16 cellular contexts compared by ENCODE assay signal in the genomic region with DNA sequence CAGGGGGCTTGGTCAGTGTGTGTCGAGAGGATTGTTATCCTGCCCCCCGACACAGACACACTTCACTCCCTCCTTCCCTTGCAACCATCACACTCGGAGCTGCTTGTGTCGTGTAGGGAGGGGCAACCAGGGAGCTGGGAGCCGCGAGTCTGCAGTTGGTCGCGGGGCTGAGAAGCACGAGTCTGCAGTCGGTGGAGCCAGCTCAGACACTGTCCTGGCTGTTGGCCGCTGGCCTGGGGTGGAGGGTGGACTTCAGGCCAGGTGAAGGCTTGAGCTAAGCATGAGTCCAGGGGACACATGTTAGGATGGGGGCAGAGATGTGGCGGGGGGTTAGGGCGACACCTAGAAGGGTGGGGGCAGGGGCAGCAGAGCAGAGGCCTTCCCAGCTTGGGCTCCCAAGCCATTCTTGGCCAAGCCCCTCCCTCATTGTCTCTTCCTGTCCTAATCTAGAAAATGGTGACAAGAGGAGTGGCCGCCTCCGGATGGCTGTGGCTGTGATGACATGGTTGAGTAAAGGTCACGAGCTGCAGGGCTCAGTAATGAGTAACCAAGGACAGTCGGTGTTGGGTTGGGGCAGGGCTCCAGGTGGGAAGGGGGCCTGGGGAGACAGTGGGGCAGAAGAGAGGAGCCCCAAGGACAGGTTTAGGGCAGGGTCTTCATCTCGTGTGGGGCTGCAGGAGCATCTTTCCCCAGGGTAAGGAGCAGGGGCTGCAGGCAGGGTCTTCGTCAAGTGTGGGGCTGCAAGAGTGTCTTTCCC. TPM values are rescaled to one million over a fixed set of nuclear protein-coding genes. Genes with fewer than 3 reads are reported as not detected.
DNase-seq lines count a peak whose midpoint lies in the region; ATAC-seq, FAIRE-seq and TF ChIP-seq lines count a peak whose summit lies in the region.
"Had no signal": no experiment of that assay in that cellular context is flagged by ENCODE, and none has a peak within 500 bp of the region (broad histone marks: within the 10 kb centered on the region; RNA-seq: fewer than 3 reads in every experiment).

No MANE protein-coding gene starts in this region.

- POLR2A ChIA-PET in HepG2 (lab: Yijun Ruan, JAX): interaction anchor here (1.1 to 1.2 kb wide), 3 partner anchors 8 to 55 kb away, joined by 4 to 5 read pairs (median 4); a partner anchor contains a TSS

- no peaks in the 10 kb centered on the region for H3K9me3 Mint-ChIP-seq in activated T-helper 1 cell treated with anti-CD3 and anti-CD28 coated beads, Interleukin-12 subunit alpha, Interleukin-12 subunit beta, Interleukin-2, Interleukin-4 antibody, amounts not matched to agents 30 ng/mL and 10 ng/mL and 1 ng/mL, durations not matched to agents 14 hours and 24 hours and 36 hours
- no peaks in the 10 kb centered on the region for H3K9me3 Mint-ChIP-seq in type B pancreatic cell

- H3K4me1 Mint-ChIP-seq in activated T-helper 1 cell treated with anti-CD3 and anti-CD28 coated beads, Interleukin-12 subunit alpha, Interleukin-12 subunit beta, Interleukin-2, Interleukin-4 antibody, amounts not matched to agents 30 ng/mL and 10 ng/mL and 1 ng/mL, durations not matched to agents 14 hours and 24 hours and 36 hours (ENCODE audit: low read depth): peaks cover 49% of the 10 kb centered on the region
- H3K4me1 Mint-ChIP-seq in type B pancreatic cell (ENCODE audit: unreplicated experiment): peaks cover 4% of the 10 kb centered on the region

- H3K9me3 ChIP-seq in HepG2 (ENCODE audit: low read length): no peaks in the 10 kb centered on the region
- H3K9me3 ChIP-seq in kidney (ENCODE audit: control insufficient read depth in 1 of 2, low read length in 2 of 2): no peaks in the 10 kb centered on the region

- no TSS peak for BruUV-seq in HepG2 (replicated peaks; lab: Mats Ljungman, UMichigan)

- H2AFZ ChIP-seq in HepG2 (ENCODE audit: low read length): no peak overlapping the region

- peak overlapping the region; percentile 20 for H3K4me3 Mint-ChIP-seq in activated T-helper 1 cell treated with anti-CD3 and anti-CD28 coated beads, Interleukin-12 subunit alpha, Interleukin-12 subunit beta, Interleukin-2, Interleukin-4 antibody, amounts not matched to agents 30 ng/mL and 10 ng/mL and 1 ng/mL, durations not matched to agents 14 hours and 24 hours and 36 hours
- H3K4me3 Mint-ChIP-seq in type B pancreatic cell: peak overlapping the region; percentile 44

- in situ Hi-C loops in HepG2 (cut with HindIII; ENCODE audit: extremely low pct_ligation_motif_present, low pct_unique_long_range_greater_than_20kb): no loop called here

- FAIRE-seq in HepG2 (lab: Jason Lieb, UNC): peak; percentile 75
- no peak for FAIRE-seq in kidney (lab: Jason Lieb, UNC)
- FAIRE-seq: astrocyte, keratinocyte had no signal

- ATAC-seq in HepG2 (peak; percentile 94), HG03460 (IDR thresholded peaks at IDR 0.05; ENCODE audit: unreplicated experiment) (no peak)
- ATAC-seq: foreskin keratinocyte had no signal

- TF ChIP-seq POLR2A in HepG2 (IDR thresholded peaks at IDR 0.05; ENCODE audit: insufficient read depth in 1 of 2, low read depth in 2 of 2, low read length in 2 of 2): 0 out of 4 replicates have a peak, but pooled peaks of 1 of the 2 experiments have one; percentile 18

- DNase-seq in stimulated activated CD4-positive, alpha-beta T cell treated with anti-CD3 and anti-CD28 coated beads, Interleukin-1b, Interleukin-23, amount 100 ng/mL, for 48 hours: peak; percentile 29
- no peak for DNase-seq in stimulated activated CD4-positive, alpha-beta T cell treated with anti-CD3 and anti-CD28 coated beads, Interleukin-2, amount 100 ng/mL, for 48 hours
- no peak for DNase-seq in activated T-helper 1 cell treated with anti-CD3 and anti-CD28 coated beads, Interleukin-12 subunit alpha, Interleukin-12 subunit beta, Interleukin-2, Interleukin-4 antibody, amounts not matched to agents 30 ng/mL and 10 ng/mL and 1 ng/mL, durations not matched to agents 14 hours and 24 hours and 36 hours (ENCODE audit: low spot score)
- DNase-seq in HepG2 (ENCODE audit: low spot score): peak; percentile 83
- DNase-seq in type B pancreatic cell (ENCODE audit: extremely low spot score, unreplicated experiment): no peak
- DNase-seq in kidney: no peak
- DNase-seq in A172 (ENCODE audit: low spot score): no peak
- DNase-seq: DND-41; foreskin keratinocyte; stimulated activated naive CD4-positive, alpha-beta T cell; SW 1271 had no signal

- CTCF ChIA-PET in HepG2 (lab: Yijun Ruan, JAX; ENCODE audit: low intra/inter-chr PET ratio, low total read pairs): no interaction called here

- peaks cover 67% of the 10 kb centered on the region for H3K4me1 ChIP-seq in HepG2 (ENCODE audit: insufficient read depth, low read length)
- peaks cover 10 to 23% of the 10 kb centered on the region in 2 donors for H3K4me1 ChIP-seq in kidney (ENCODE audit: control insufficient read depth in 1 of 2, insufficient read depth in 1 of 2, low read depth in 1 of 2, low read length in 2 of 2)

- TF ChIP-seq EP300 in HepG2 (IDR thresholded peaks at IDR 0.05; ENCODE audit: low read depth in 2 of 2, low read length in 2 of 2) (0 out of 4 replicates have a peak, but pooled peaks of 1 of the 2 experiments have one; percentile 31), HepG2 (CRISPR knock-in tag; IDR thresholded peaks at IDR 0.05; ENCODE audit: borderline replicate concordance) (no peak)

- H3K9ac ChIP-seq in HepG2 (ENCODE audit: insufficient read depth, low read depth, low read length): peak overlapping the region; percentile 44; the same call in 1 of the 2 replicates
- H3K9ac ChIP-seq in kidney (ENCODE audit: low read length in 2 of 2): no peak overlapping the region

- intact Hi-C loops in activated T-helper 1 cell treated with anti-CD3 and anti-CD28 coated beads, Interleukin-12 subunit alpha, Interleukin-12 subunit beta, Interleukin-2, Interleukin-4 antibody, amounts not matched to agents 30 ng/mL and 10 ng/mL and 1 ng/mL, durations not matched to agents 14 hours and 24 hours and 36 hours (cut with micrococcal nuclease): no loop called here
- intact Hi-C loops in HepG2 (cut with micrococcal nuclease; ENCODE audit: unreplicated experiment) (no loop called here), kidney (cut with DNase I) (no loop called here)

- H3K27me3 Mint-ChIP-seq in activated T-helper 1 cell treated with anti-CD3 and anti-CD28 coated beads, Interleukin-12 subunit alpha, Interleukin-12 subunit beta, Interleukin-2, Interleukin-4 antibody, amounts not matched to agents 30 ng/mL and 10 ng/mL and 1 ng/mL, durations not matched to agents 14 hours and 24 hours and 36 hours (ENCODE audit: insufficient read depth): no peaks in the 10 kb centered on the region
- H3K27me3 Mint-ChIP-seq in type B pancreatic cell: no peaks in the 10 kb centered on the region

- 0 out of 2 replicates have a peak, but pooled peaks have one; percentile 4 for TF ChIP-seq RAD21 in HepG2 (CRISPR knock-in tag; IDR thresholded peaks at IDR 0.05)

- peak overlapping the region; percentile 67 for H3K27ac ChIP-seq in HepG2 (ENCODE audit: extremely low read length, insufficient read depth, low read length)
- H3K27ac ChIP-seq in kidney (ENCODE audit: low read depth in 2 of 2, low read length in 2 of 2): no peak overlapping the region
- H3K27ac ChIP-seq: foreskin keratinocyte had no signal

- peak overlapping the region; percentile 55 for H3K4me2 ChIP-seq in HepG2 (ENCODE audit: low read depth, low read length)

- peaks cover 13 to 58% of the 10 kb centered on the region in 2 experiments for H3K36me3 ChIP-seq in HepG2 (replicated peaks in 1 of 2; ENCODE audit: control insufficient read depth in 1 of 2, insufficient read depth in 2 of 2, low read length in 2 of 2)
- peaks cover 11 to 17% of the 10 kb centered on the region in 2 donors for H3K36me3 ChIP-seq in kidney (ENCODE audit: control insufficient read depth in 1 of 2, insufficient read depth in 2 of 2, low read length in 2 of 2)

- H3K4me3 ChIP-seq in HepG2 (replicated peaks in 1 of 3; ENCODE audit: insufficient read depth in 1 of 3, low read depth in 2 of 3, low read length in 3 of 3) (peak overlapping the region in 1 of 3 experiments; percentile 23; a peak in 1 of 6 replicates), kidney (ENCODE audit: low read length in 2 of 2) (no peak overlapping the region)

- H4K20me1 ChIP-seq in HepG2 (ENCODE audit: insufficient read depth, low read length): no peaks in the 10 kb centered on the region

- peaks cover 20% of the 10 kb centered on the region for H3K79me2 ChIP-seq in HepG2 (ENCODE audit: insufficient read depth, low read length)

- peak overlapping the region; percentile 84 for H3K27ac Mint-ChIP-seq in activated T-helper 1 cell treated with anti-CD3 and anti-CD28 coated beads, Interleukin-12 subunit alpha, Interleukin-12 subunit beta, Interleukin-2, Interleukin-4 antibody, amounts not matched to agents 30 ng/mL and 10 ng/mL and 1 ng/mL, durations not matched to agents 14 hours and 24 hours and 36 hours
- H3K27ac Mint-ChIP-seq in type B pancreatic cell: peak overlapping the region; percentile 78

- WGBS in HepG2 (ENCODE audit: low lambda C conversion rate): 54% methylated on average over 13 of the region's 19 CpGs

- H3K27me3 ChIP-seq in HepG2 (ENCODE audit: control insufficient read depth in 1 of 2, insufficient read depth in 2 of 2, low read length in 2 of 2): no peaks in the 10 kb centered on the region
- H3K27me3 ChIP-seq: foreskin keratinocyte had no signal

- peaks cover 37% of the 10 kb centered on the region for H3K36me3 Mint-ChIP-seq in activated T-helper 1 cell treated with anti-CD3 and anti-CD28 coated beads, Interleukin-12 subunit alpha, Interleukin-12 subunit beta, Interleukin-2, Interleukin-4 antibody, amounts not matched to agents 30 ng/mL and 10 ng/mL and 1 ng/mL, durations not matched to agents 14 hours and 24 hours and 36 hours (ENCODE audit: low read depth)
- H3K36me3 Mint-ChIP-seq in type B pancreatic cell: peaks cover 6% of the 10 kb centered on the region

- TF ChIP-seq CTCF in HepG2 (CRISPR knock-in tag; IDR thresholded peaks at IDR 0.05) (no peak; the same call in 1 of the 2 replicates), type B pancreatic cell (conservative IDR thresholded peaks at IDR 0.05) (no peak), kidney (IDR thresholded peaks at IDR 0.05; ENCODE audit: borderline replicate concordance, extremely low read depth, insufficient read depth) (no peak)

RNA-seq across cellular contexts. Expression of a gene that starts 8.5 kb away (rescaled TPM):
- total RNA-seq in activated T-helper 1 cell treated with anti-CD3 and anti-CD28 coated beads, Interleukin-12 subunit alpha, Interleukin-12 subunit beta, Interleukin-2, Interleukin-4 antibody, amounts not matched to agents 30 ng/mL and 10 ng/mL and 1 ng/mL, durations not matched to agents 14 hours and 24 hours and 36 hours: 160 and 173 TPM in 2 replicates
- 38.2 and 41.6 TPM in 2 replicates for total RNA-seq in HepG2 (2016; rRNA removed; fragmentation: Illumina TruSeq; extraction: Trizol)
- 6.6 and 9.3 TPM in 2 replicates for total RNA-seq in HepG2 (2016; cell fraction: cytosol; rRNA removed; fragmentation: Illumina TruSeq; extraction: Trizol; ENCODE audit: low read depth)
- total RNA-seq in HepG2 (2016; cell fraction: insoluble cytoplasmic fraction; rRNA removed; fragmentation: Illumina TruSeq; extraction: Trizol): 33.6 and 40.9 TPM in 2 replicates
- total RNA-seq in HepG2 (2016; cell fraction: membrane; rRNA removed; fragmentation: Illumina TruSeq; extraction: Trizol): 12.2 and 12.3 TPM in 2 replicates
- total RNA-seq in HepG2 (2016; cell fraction: nucleus; rRNA removed; fragmentation: Illumina TruSeq; extraction: Trizol): 31.3 and 44.2 TPM in 2 replicates
- polyA plus RNA-seq in HepG2 (2011; rRNA removed): 67.9 and 68.5 TPM in 2 replicates
- 52.3 and 70.1 TPM in 2 replicates for polyA plus RNA-seq in HepG2 (2011; cell fraction: cytosol; rRNA removed)
- 118 and 133 TPM in 2 replicates for polyA plus RNA-seq in HepG2 (2011; cell fraction: nucleus; rRNA removed)
- 33.2 and 36.7 TPM in 2 replicates for polyA plus RNA-seq in HepG2 (2012)
- 3.4 and 4.4 TPM in 2 replicates for polyA plus RNA-seq in HepG2 (2016; cell fraction: cytosol; fragmentation: Illumina TruSeq; extraction: Trizol; ENCODE audit: low read depth)
- 45.7 and 54.9 TPM in 2 replicates for polyA plus RNA-seq in HepG2 (2016; cell fraction: insoluble cytoplasmic fraction; fragmentation: Illumina TruSeq; extraction: Trizol; ENCODE audit: low read depth)
- polyA plus RNA-seq in HepG2 (2016; cell fraction: membrane; fragmentation: Illumina TruSeq; extraction: Trizol; ENCODE audit: low read depth): 6.8 and 8.2 TPM in 2 replicates
- 82.9 and 89.8 TPM in 2 replicates for polyA plus RNA-seq in HepG2 (2016; cell fraction: nucleus; fragmentation: Illumina TruSeq; extraction: Trizol; ENCODE audit: insufficient read depth, low read depth)
- 92.2 and 144 TPM in 2 replicates for polyA minus RNA-seq in HepG2 (2011; rRNA and poly(A)+ RNA removed; ENCODE audit: low replicate concordance)
- 26.7 and 26.9 TPM in 2 replicates for polyA minus RNA-seq in HepG2 (2011; cell fraction: cytosol; rRNA and poly(A)+ RNA removed)
- 63.0 and 66.9 TPM in 2 replicates for polyA minus RNA-seq in HepG2 (2011; cell fraction: nucleus; rRNA and poly(A)+ RNA removed)
- total RNA-seq in type B pancreatic cell (ENCODE audit: low replicate concordance): 68.3 and 99.5 TPM in 2 replicates
- 63.7 TPM for total RNA-seq in kidney
- 54.3 TPM for polyA plus RNA-seq in kidney (ENCODE audit: insufficient read depth, low read depth, low replicate concordance)
- total RNA-seq in A172 (2014; rRNA removed; shearing (Covaris generic)): 40.4 and 53.1 TPM in 2 replicates

RNA-seq across cellular contexts. Expression of a gene that starts 58.0 kb away (rescaled TPM):
- total RNA-seq in activated T-helper 1 cell treated with anti-CD3 and anti-CD28 coated beads, Interleukin-12 subunit alpha, Interleukin-12 subunit beta, Interleukin-2, Interleukin-4 antibody, amounts not matched to agents 30 ng/mL and 10 ng/mL and 1 ng/mL, durations not matched to agents 14 hours and 24 hours and 36 hours: not detected in 2 replicates
- total RNA-seq in HepG2 (2016; rRNA removed; fragmentation: Illumina TruSeq; extraction: Trizol) (0.04 TPM in 1 of 2 replicates, not detected in the other), type B pancreatic cell (ENCODE audit: low replicate concordance) (22.1 and 29.3 TPM in 2 replicates), kidney (18.9 TPM)
- total RNA-seq in HepG2 (2016; cell fraction: cytosol; rRNA removed; fragmentation: Illumina TruSeq; extraction: Trizol; ENCODE audit: low read depth): not detected in 2 replicates
- total RNA-seq in HepG2 (2016; cell fraction: insoluble cytoplasmic fraction; rRNA removed; fragmentation: Illumina TruSeq; extraction: Trizol): 0.06 TPM in 1 of 2 replicates, not detected in the other
- not detected in 2 replicates for total RNA-seq in HepG2 (2016; cell fraction: membrane; rRNA removed; fragmentation: Illumina TruSeq; extraction: Trizol)
- not detected in 2 replicates for total RNA-seq in HepG2 (2016; cell fraction: nucleus; rRNA removed; fragmentation: Illumina TruSeq; extraction: Trizol)
- polyA plus RNA-seq in HepG2 (2011; rRNA removed) (not detected in 2 replicates), kidney (ENCODE audit: insufficient read depth, low read depth, low replicate concordance) (21.0 TPM)
- not detected in 2 replicates for polyA plus RNA-seq in HepG2 (2011; cell fraction: cytosol; rRNA removed)
- polyA plus RNA-seq in HepG2 (2011; cell fraction: nucleus; rRNA removed): not detected in 2 replicates
- not detected in 2 replicates for polyA plus RNA-seq in HepG2 (2012)
- polyA plus RNA-seq in HepG2 (2016; cell fraction: cytosol; fragmentation: Illumina TruSeq; extraction: Trizol; ENCODE audit: low read depth): not detected in 2 replicates
- polyA plus RNA-seq in HepG2 (2016; cell fraction: insoluble cytoplasmic fraction; fragmentation: Illumina TruSeq; extraction: Trizol; ENCODE audit: low read depth): not detected in 2 replicates
- polyA plus RNA-seq in HepG2 (2016; cell fraction: membrane; fragmentation: Illumina TruSeq; extraction: Trizol; ENCODE audit: low read depth): not detected in 2 replicates
- polyA plus RNA-seq in HepG2 (2016; cell fraction: nucleus; fragmentation: Illumina TruSeq; extraction: Trizol; ENCODE audit: insufficient read depth, low read depth): not detected in 2 replicates
- not detected in 2 replicates for polyA minus RNA-seq in HepG2 (2011; rRNA and poly(A)+ RNA removed; ENCODE audit: low replicate concordance)
- polyA minus RNA-seq in HepG2 (2011; cell fraction: cytosol; rRNA and poly(A)+ RNA removed): not detected in 2 replicates
- not detected in 2 replicates for polyA minus RNA-seq in HepG2 (2011; cell fraction: nucleus; rRNA and poly(A)+ RNA removed)
- total RNA-seq in A172 (2014; rRNA removed; shearing (Covaris generic)): not detected in 2 replicates
- total RNA-seq: activated CD8-positive, alpha-beta memory T cell treated with anti-CD3 and anti-CD28 coated beads for 36 hours; M059J had no signal

RNA-seq across cellular contexts. Expression of a gene that starts 58.6 kb away (rescaled TPM):
- total RNA-seq in activated T-helper 1 cell treated with anti-CD3 and anti-CD28 coated beads, Interleukin-12 subunit alpha, Interleukin-12 subunit beta, Interleukin-2, Interleukin-4 antibody, amounts not matched to agents 30 ng/mL and 10 ng/mL and 1 ng/mL, durations not matched to agents 14 hours and 24 hours and 36 hours: not detected in 2 replicates
- total RNA-seq in HepG2 (2016; rRNA removed; fragmentation: Illumina TruSeq; extraction: Trizol) (0.09 TPM in 1 of 2 replicates, not detected in the other), type B pancreatic cell (ENCODE audit: low replicate concordance) (46.1 and 62.4 TPM in 2 replicates), kidney (40.4 TPM)
- not detected in 2 replicates for total RNA-seq in HepG2 (2016; cell fraction: cytosol; rRNA removed; fragmentation: Illumina TruSeq; extraction: Trizol; ENCODE audit: low read depth)
- total RNA-seq in HepG2 (2016; cell fraction: insoluble cytoplasmic fraction; rRNA removed; fragmentation: Illumina TruSeq; extraction: Trizol): not detected in 2 replicates
- total RNA-seq in HepG2 (2016; cell fraction: membrane; rRNA removed; fragmentation: Illumina TruSeq; extraction: Trizol): not detected in 2 replicates
- not detected in 2 replicates for total RNA-seq in HepG2 (2016; cell fraction: nucleus; rRNA removed; fragmentation: Illumina TruSeq; extraction: Trizol)
- polyA plus RNA-seq in HepG2 (2011; rRNA removed) (0.22 and 0.38 TPM in 2 replicates), kidney (ENCODE audit: insufficient read depth, low read depth, low replicate concordance) (3.3 TPM)
- 0.13 and 0.36 TPM in 2 replicates for polyA plus RNA-seq in HepG2 (2011; cell fraction: cytosol; rRNA removed)
- 2.3 and 2.4 TPM in 2 replicates for polyA plus RNA-seq in HepG2 (2011; cell fraction: nucleus; rRNA removed)
- polyA plus RNA-seq in HepG2 (2012): 1.6 and 4.3 TPM in 2 replicates
- polyA plus RNA-seq in HepG2 (2016; cell fraction: cytosol; fragmentation: Illumina TruSeq; extraction: Trizol; ENCODE audit: low read depth): not detected in 2 replicates
- polyA plus RNA-seq in HepG2 (2016; cell fraction: insoluble cytoplasmic fraction; fragmentation: Illumina TruSeq; extraction: Trizol; ENCODE audit: low read depth): not detected in 2 replicates
- not detected in 2 replicates for polyA plus RNA-seq in HepG2 (2016; cell fraction: membrane; fragmentation: Illumina TruSeq; extraction: Trizol; ENCODE audit: low read depth)
- 0.52 TPM in 1 of 2 replicates, not detected in the other for polyA plus RNA-seq in HepG2 (2016; cell fraction: nucleus; fragmentation: Illumina TruSeq; extraction: Trizol; ENCODE audit: insufficient read depth, low read depth)
- 0.72 and 0.87 TPM in 2 replicates for polyA minus RNA-seq in HepG2 (2011; rRNA and poly(A)+ RNA removed; ENCODE audit: low replicate concordance)
- polyA minus RNA-seq in HepG2 (2011; cell fraction: cytosol; rRNA and poly(A)+ RNA removed): 0.62 and 1.3 TPM in 2 replicates
- 0.64 and 0.87 TPM in 2 replicates for polyA minus RNA-seq in HepG2 (2011; cell fraction: nucleus; rRNA and poly(A)+ RNA removed)
- not detected in 2 replicates for total RNA-seq in A172 (2014; rRNA removed; shearing (Covaris generic))
- total RNA-seq: activated CD8-positive, alpha-beta memory T cell treated with anti-CD3 and anti-CD28 coated beads for 36 hours; foreskin keratinocyte; M059J had no signal

Comparison
In these comparisons a context has a peak if more than half of its experiments do, and no peak if none do; other contexts are left out.
1. DNase-seq: peak in stimulated activated CD4-positive, alpha-beta T cell treated with anti-CD3 and anti-CD28 coated beads, Interleukin-1b, Interleukin-23, amount 100 ng/mL, for 48 hours (single experiment) and HepG2 (single experiment); none in stimulated activated CD4-positive, alpha-beta T cell treated with anti-CD3 and anti-CD28 coated beads, Interleukin-2, amount 100 ng/mL, for 48 hours (0 of 2), activated T-helper 1 cell treated with anti-CD3 and anti-CD28 coated beads, Interleukin-12 subunit alpha, Interleukin-12 subunit beta, Interleukin-2, Interleukin-4 antibody, amounts not matched to agents 30 ng/mL and 10 ng/mL and 1 ng/mL, durations not matched to agents 14 hours and 24 hours and 36 hours (single experiment), type B pancreatic cell (single experiment), kidney (single experiment) and A172 (single experiment).
2. RNA of a gene that starts 58.0 kb away (total RNA-seq): 22.1 to 29.3 TPM in type B pancreatic cell and 18.9 TPM in kidney (single experiment); 0.04 to 0.06 TPM in HepG2, not detected in activated T-helper 1 cell treated with anti-CD3 and anti-CD28 coated beads, Interleukin-12 subunit alpha, Interleukin-12 subunit beta, Interleukin-2, Interleukin-4 antibody, amounts not matched to agents 30 ng/mL and 10 ng/mL and 1 ng/mL, durations not matched to agents 14 hours and 24 hours and 36 hours and not detected in A172; every median in the first group is over 10 times any median in the second.
3. RNA of a gene that starts 58.6 kb away (total RNA-seq): 46.1 to 62.4 TPM in type B pancreatic cell and 40.4 TPM in kidney (single experiment); 0.09 TPM in HepG2, not detected in activated T-helper 1 cell treated with anti-CD3 and anti-CD28 coated beads, Interleukin-12 subunit alpha, Interleukin-12 subunit beta, Interleukin-2, Interleukin-4 antibody, amounts not matched to agents 30 ng/mL and 10 ng/mL and 1 ng/mL, durations not matched to agents 14 hours and 24 hours and 36 hours and not detected in A172; every median in the first group is over 10 times any median in the second.